11 cellular contexts compared by ENCODE assay signal in genomic region chr11:80815752-80816453, GRCh38.
DNase-seq lines count a peak whose midpoint lies in the region; ATAC-seq lines count a peak whose summit lies in the region.
"Had no signal": no experiment of that assay in that cellular context is flagged by ENCODE, and none has a peak within 500 bp of the region (broad histone marks: within the 10 kb centered on the region; RNA-seq: fewer than 3 reads in every experiment).

No MANE protein-coding gene starts in this region.

- no peak overlapping the region for H2BK5ac ChIP-seq in neuronal stem cell (ENCODE audit: low read length)

- no peak overlapping the region for H4K8ac ChIP-seq in neuronal stem cell (ENCODE audit: low read depth, low read length)

- H3K4me1 Mint-ChIP-seq in T-helper 1 cell treated with Interleukin-12 subunit alpha and Interleukin-12 subunit beta and Interleukin-4 antibody, amounts not matched to agents 30 μg/mL and 1 μg/mL, for 36 hours (ENCODE audit: low read depth) = peaks cover 5% of the 10 kb centered on the region
- H3K4me1 Mint-ChIP-seq in activated CD8-positive, alpha-beta T cell treated with anti-CD3 and anti-CD28 coated beads, Interleukin-2, amount 10 ng/mL, durations not matched to agents 7 days and 5 days (ENCODE audit: low read depth) = no peaks in the 10 kb centered on the region

- H3K4ac ChIP-seq in neuronal stem cell (ENCODE audit: low read length) = no peak overlapping the region

- H3K9me3 Mint-ChIP-seq in T-helper 1 cell treated with Interleukin-12 subunit alpha and Interleukin-12 subunit beta and Interleukin-4 antibody, amounts not matched to agents 30 μg/mL and 1 μg/mL, for 36 hours = peaks cover 5% of the 10 kb centered on the region
- peaks cover 8% of the 10 kb centered on the region for H3K9me3 Mint-ChIP-seq in activated CD8-positive, alpha-beta T cell treated with anti-CD3 and anti-CD28 coated beads, Interleukin-2, amount 10 ng/mL, durations not matched to agents 7 days and 5 days (ENCODE audit: insufficient read depth)

- H3K79me1 ChIP-seq in neuronal stem cell (ENCODE audit: low read depth, low read length) = no peaks in the 10 kb centered on the region

- no peaks in the 10 kb centered on the region for H3K9me3 ChIP-seq in neuronal stem cell (replicated peaks in 1 of 2; ENCODE audit: control insufficient read depth in 2 of 2, insufficient read depth in 1 of 2, low read depth in 1 of 2, low read length in 2 of 2)
- H3K9me3 ChIP-seq: A549, HAP-1 had no signal

- no peak overlapping the region for H3K4me2 ChIP-seq in neuronal stem cell (ENCODE audit: insufficient read depth, low read length, poor library complexity, severe bottlenecking)
- H3K4me2 ChIP-seq: A549 had no signal

- no peak overlapping the region for H2BK12ac ChIP-seq in neuronal stem cell (ENCODE audit: low read length)

- H3K14ac ChIP-seq in neuronal stem cell (ENCODE audit: low read length) = no peak overlapping the region

- H3K23ac ChIP-seq in neuronal stem cell (ENCODE audit: low read depth, low read length, poor library complexity) = no peak overlapping the region

- no peak overlapping the region for H2AK5ac ChIP-seq in neuronal stem cell (ENCODE audit: low read depth, low read length)

- H3K4me1 ChIP-seq in neuronal stem cell (ENCODE audit: control insufficient read depth in 2 of 2, insufficient read depth in 1 of 2, low read depth in 1 of 2, low read length in 2 of 2) = peaks cover 2 to 7% of the 10 kb centered on the region in 2 donors
- H3K4me1 ChIP-seq: A549 had no signal

- POLR2A ChIA-PET in activated CD8-positive, alpha-beta T cell treated with anti-CD3 and anti-CD28 coated beads, Interleukin-2, amount 10 ng/mL, durations not matched to agents 7 days and 5 days (lab: Charles Lee) = no interaction called here

- DNase-seq in T-helper 1 cell = no peak
- DNase-seq in Kasumi-1 (lab: John Stamatoyannopoulos, UW) = peak; percentile 25 to 27
- DNase-seq in neuronal stem cell (ENCODE audit: low spot score) = no peak
- no peak for DNase-seq in activated CD8-positive, alpha-beta T cell treated with anti-CD3 and anti-CD28 coated beads, Interleukin-2, amount 10 ng/mL, durations not matched to agents 7 days and 5 days
- DNase-seq in GM03348 (ENCODE audit: low spot score) = no peak
- no peak for DNase-seq in occipital lobe (lab: John Stamatoyannopoulos, UW)
- DNase-seq: activated CD8-positive, alpha-beta memory T cell treated with anti-CD3 and anti-CD28 coated beads, Interleukin-2, amount 50 U/mL, for 48 hours had no signal

- peak overlapping the region; percentile 52 for H3K27ac Mint-ChIP-seq in T-helper 1 cell treated with Interleukin-12 subunit alpha and Interleukin-12 subunit beta and Interleukin-4 antibody, amounts not matched to agents 30 μg/mL and 1 μg/mL, for 36 hours
- no peak overlapping the region for H3K27ac Mint-ChIP-seq in activated CD8-positive, alpha-beta T cell treated with anti-CD3 and anti-CD28 coated beads, Interleukin-2, amount 10 ng/mL, durations not matched to agents 7 days and 5 days

- no peak overlapping the region for H2BK120ac ChIP-seq in neuronal stem cell (ENCODE audit: low read depth, low read length)

- H3K27me3 Mint-ChIP-seq in T-helper 1 cell treated with Interleukin-12 subunit alpha and Interleukin-12 subunit beta and Interleukin-4 antibody, amounts not matched to agents 30 μg/mL and 1 μg/mL, for 36 hours (ENCODE audit: low read depth) = no peaks in the 10 kb centered on the region
- H3K27me3 Mint-ChIP-seq in activated CD8-positive, alpha-beta T cell treated with anti-CD3 and anti-CD28 coated beads, Interleukin-2, amount 10 ng/mL, durations not matched to agents 7 days and 5 days (ENCODE audit: low read depth) = no peaks in the 10 kb centered on the region

- no peak overlapping the region for H4K91ac ChIP-seq in neuronal stem cell (ENCODE audit: low read depth, low read length, poor library complexity)

- H3K4me3 Mint-ChIP-seq in T-helper 1 cell treated with Interleukin-12 subunit alpha and Interleukin-12 subunit beta and Interleukin-4 antibody, amounts not matched to agents 30 μg/mL and 1 μg/mL, for 36 hours = no peak overlapping the region
- H3K4me3 Mint-ChIP-seq in activated CD8-positive, alpha-beta T cell treated with anti-CD3 and anti-CD28 coated beads, Interleukin-2, amount 10 ng/mL, durations not matched to agents 7 days and 5 days = no peak overlapping the region

- WGBS in neuronal stem cell (ENCODE audit: extremely low coverage in 2 of 2, insufficient read length in 2 of 2, insufficient replicate concordance in 1 of 2), 2 donors = no CpG with 5 or more reads among the region's 3 CpGs

- no peak overlapping the region for H3K4me3 ChIP-seq in neuronal stem cell (ENCODE audit: low read length in 2 of 2)
- H3K4me3 ChIP-seq: A549, HAP-1 had no signal

- H3K36me3 Mint-ChIP-seq in T-helper 1 cell treated with Interleukin-12 subunit alpha and Interleukin-12 subunit beta and Interleukin-4 antibody, amounts not matched to agents 30 μg/mL and 1 μg/mL, for 36 hours (ENCODE audit: low read depth) = no peaks in the 10 kb centered on the region
- no peaks in the 10 kb centered on the region for H3K36me3 Mint-ChIP-seq in activated CD8-positive, alpha-beta T cell treated with anti-CD3 and anti-CD28 coated beads, Interleukin-2, amount 10 ng/mL, durations not matched to agents 7 days and 5 days (ENCODE audit: low read depth)

- H2AFZ ChIP-seq in neuronal stem cell (ENCODE audit: low read length) = peak overlapping the region; percentile 80

- no peaks in the 10 kb centered on the region for H3K36me3 ChIP-seq in neuronal stem cell (replicated peaks in 1 of 2; ENCODE audit: control insufficient read depth in 2 of 2, insufficient read depth in 2 of 2, low read length in 2 of 2)
- H3K36me3 ChIP-seq: HAP-1 had no signal

- H3K9ac ChIP-seq in neuronal stem cell (ENCODE audit: low read depth, low read length, poor library complexity) = no peak overlapping the region

- H2BK15ac ChIP-seq in neuronal stem cell (ENCODE audit: low read length) = no peak overlapping the region

- CTCF ChIA-PET in activated CD8-positive, alpha-beta T cell treated with anti-CD3 and anti-CD28 coated beads, Interleukin-2, amount 10 ng/mL, durations not matched to agents 7 days and 5 days (lab: Charles Lee) = no interaction called here

- peak; percentile 90 for ATAC-seq in HG02759 (IDR thresholded peaks at IDR 0.05; ENCODE audit: unreplicated experiment)
- no peak for ATAC-seq in activated CD8-positive, alpha-beta T cell treated with anti-CD3 and anti-CD28 coated beads, Interleukin-2, amount 10 ng/mL, durations not matched to agents 7 days and 5 days
- ATAC-seq: A549 had no signal

- H3K18ac ChIP-seq in neuronal stem cell (ENCODE audit: low read length) = no peak overlapping the region

- H3K27ac ChIP-seq in neuronal stem cell (replicated peaks; ENCODE audit: low read length) = no peak overlapping the region
- H3K27ac ChIP-seq: A549 had no signal

- no peaks in the 10 kb centered on the region for H3K27me3 ChIP-seq in neuronal stem cell (ENCODE audit: control insufficient read depth in 3 of 3, insufficient read depth in 3 of 3, low read depth in 1 of 3, low read length in 3 of 3)

Comparison
In these comparisons a context has a peak if more than half of its experiments do, and no peak if none do; other contexts are left out.
1. DNase-seq: peak in Kasumi-1 (2 of 2); none in T-helper 1 cell (0 of 5), neuronal stem cell (single experiment), activated CD8-positive, alpha-beta T cell treated with anti-CD3 and anti-CD28 coated beads, Interleukin-2, amount 10 ng/mL, durations not matched to agents 7 days and 5 days (single experiment), GM03348 (single experiment) and occipital lobe (single experiment).